ENCODE assay signal across 15 cellular contexts in genomic region chr5:109971968-109972367, GRCh38.
A peak's percentile ranks its signal among the peaks of the same experiment; 100 is the strongest.
DNase-seq lines count a peak whose midpoint lies in the region; ATAC-seq and TF ChIP-seq lines count a peak whose summit lies in the region.
"Had no signal": no experiment of that assay in that cellular context is flagged by ENCODE, and none has a peak within 500 bp of the region (broad histone marks: within the 10 kb centered on the region; RNA-seq: fewer than 3 reads in every experiment).

No MANE protein-coding gene starts in this region.

- no peak for TF ChIP-seq CTCF in activated CD8-positive, alpha-beta T cell treated with anti-CD3 and anti-CD28 coated beads for 36 hours (IDR thresholded peaks at IDR 0.05)

- DNase-seq in activated CD8-positive, alpha-beta T cell treated with anti-CD3 and anti-CD28 coated beads for 36 hours, result no peak
- no peak for DNase-seq in activated CD8-positive, alpha-beta T cell treated with anti-CD3 and anti-CD28 coated beads, Interleukin-2, amount 10 ng/mL, durations not matched to agents 7 days and 5 days
- DNase-seq in activated naive CD4-positive, alpha-beta T cell treated with anti-CD3 and anti-CD28 coated beads for 36 hours, result no peak
- DNase-seq in stimulated activated naive CD8-positive, alpha-beta T cell treated with anti-CD3 and anti-CD28 coated beads, Interleukin-15, Interleukin-2, amounts not matched to agents 100 U/mL and 50 U/mL, for 24 hours, result no peak
- DNase-seq in stimulated activated naive CD8-positive, alpha-beta T cell treated with anti-CD3 and anti-CD28 coated beads, Interleukin-15, amount 100 ng/mL, for 72 hours, result no peak
- no peak for DNase-seq in stimulated activated effector memory CD8-positive, alpha-beta T cell treated with anti-CD3 and anti-CD28 coated beads, Interleukin-12 subunit alpha, Interleukin-12 subunit beta, amount 100 ng/mL, for 72 hours (ENCODE audit: low spot score in 2 of 2)
- no peak for DNase-seq in stimulated activated CD4-positive, alpha-beta T cell treated with anti-CD3 and anti-CD28 coated beads, Interleukin-1b, Interleukin-23, amount 100 ng/mL, for 48 hours
- DNase-seq: C1 segment of cervical spinal cord; Caco-2; CD4-positive, alpha-beta memory T cell; DMS153; DND-41; GOT3; HFFc6 had no signal

- H3K27me3 Mint-ChIP-seq in activated CD8-positive, alpha-beta T cell treated with anti-CD3 and anti-CD28 coated beads for 36 hours, result no peaks in the 10 kb centered on the region
- H3K27me3 Mint-ChIP-seq in activated CD8-positive, alpha-beta T cell treated with anti-CD3 and anti-CD28 coated beads, Interleukin-2, amount 10 ng/mL, durations not matched to agents 7 days and 5 days (ENCODE audit: low read depth), result no peaks in the 10 kb centered on the region
- H3K27me3 Mint-ChIP-seq in activated naive CD4-positive, alpha-beta T cell treated with anti-CD3 and anti-CD28 coated beads, Interleukin-2, amount 50 U/mL, for 24 hours, result no peaks in the 10 kb centered on the region
- no peaks in the 10 kb centered on the region for H3K27me3 Mint-ChIP-seq in activated naive CD4-positive, alpha-beta T cell treated with anti-CD3 and anti-CD28 coated beads for 36 hours (ENCODE audit: low read depth)
- H3K27me3 Mint-ChIP-seq in stimulated activated naive CD8-positive, alpha-beta T cell treated with anti-CD3 and anti-CD28 coated beads, Interleukin-15, amount 100 ng/mL, for 72 hours, result no peaks in the 10 kb centered on the region
- H3K27me3 Mint-ChIP-seq: CD4-positive, alpha-beta memory T cell had no signal

- no peaks in the 10 kb centered on the region for H3K9me3 Mint-ChIP-seq in activated CD8-positive, alpha-beta T cell treated with anti-CD3 and anti-CD28 coated beads for 36 hours
- H3K9me3 Mint-ChIP-seq in activated CD8-positive, alpha-beta T cell treated with anti-CD3 and anti-CD28 coated beads, Interleukin-2, amount 10 ng/mL, durations not matched to agents 7 days and 5 days (ENCODE audit: insufficient read depth), result no peaks in the 10 kb centered on the region
- H3K9me3 Mint-ChIP-seq in activated naive CD4-positive, alpha-beta T cell treated with anti-CD3 and anti-CD28 coated beads, Interleukin-2, amount 50 U/mL, for 24 hours, result no peaks in the 10 kb centered on the region
- no peaks in the 10 kb centered on the region for H3K9me3 Mint-ChIP-seq in activated naive CD4-positive, alpha-beta T cell treated with anti-CD3 and anti-CD28 coated beads for 36 hours
- H3K9me3 Mint-ChIP-seq in stimulated activated naive CD8-positive, alpha-beta T cell treated with anti-CD3 and anti-CD28 coated beads, Interleukin-15, amount 100 ng/mL, for 72 hours, result peaks cover 0 to 5% of the 10 kb centered on the region in 2 donors
- no peaks in the 10 kb centered on the region for H3K9me3 Mint-ChIP-seq in stimulated activated effector memory CD8-positive, alpha-beta T cell treated with anti-CD3 and anti-CD28 coated beads, Interleukin-12 subunit alpha, Interleukin-12 subunit beta, amount 100 ng/mL, for 72 hours
- H3K9me3 Mint-ChIP-seq: HFFc6 had no signal

- no peaks in the 10 kb centered on the region for H3K36me3 Mint-ChIP-seq in activated CD8-positive, alpha-beta T cell treated with anti-CD3 and anti-CD28 coated beads for 36 hours (ENCODE audit: low read depth)
- H3K36me3 Mint-ChIP-seq in activated CD8-positive, alpha-beta T cell treated with anti-CD3 and anti-CD28 coated beads, Interleukin-2, amount 10 ng/mL, durations not matched to agents 7 days and 5 days (ENCODE audit: low read depth), result no peaks in the 10 kb centered on the region
- H3K36me3 Mint-ChIP-seq in activated naive CD4-positive, alpha-beta T cell treated with anti-CD3 and anti-CD28 coated beads, Interleukin-2, amount 50 U/mL, for 24 hours, result no peaks in the 10 kb centered on the region
- no peaks in the 10 kb centered on the region for H3K36me3 Mint-ChIP-seq in activated naive CD4-positive, alpha-beta T cell treated with anti-CD3 and anti-CD28 coated beads for 36 hours (ENCODE audit: low read depth)
- no peaks in the 10 kb centered on the region for H3K36me3 Mint-ChIP-seq in stimulated activated effector memory CD8-positive, alpha-beta T cell treated with anti-CD3 and anti-CD28 coated beads, Interleukin-12 subunit alpha, Interleukin-12 subunit beta, amount 100 ng/mL, for 72 hours
- H3K36me3 Mint-ChIP-seq: CD4-positive, alpha-beta memory T cell had no signal

- ATAC-seq in activated CD8-positive, alpha-beta T cell treated with anti-CD3 and anti-CD28 coated beads for 36 hours, result peak; percentile 72
- ATAC-seq in activated CD8-positive, alpha-beta T cell treated with anti-CD3 and anti-CD28 coated beads, Interleukin-2, amount 10 ng/mL, durations not matched to agents 7 days and 5 days, result no peak
- ATAC-seq in stimulated activated naive CD8-positive, alpha-beta T cell treated with anti-CD3 and anti-CD28 coated beads, Interleukin-15, Interleukin-2, amounts not matched to agents 100 U/mL and 50 U/mL, for 24 hours, result peak; percentile 76
- ATAC-seq in stimulated activated naive CD8-positive, alpha-beta T cell treated with anti-CD3 and anti-CD28 coated beads, Interleukin-15, amount 100 ng/mL, for 72 hours, result no peak
- ATAC-seq in stimulated activated effector memory CD8-positive, alpha-beta T cell treated with anti-CD3 and anti-CD28 coated beads, Interleukin-12 subunit alpha, Interleukin-12 subunit beta, amount 100 ng/mL, for 72 hours, result peak; percentile 87

- H3K27ac Mint-ChIP-seq in activated CD8-positive, alpha-beta T cell treated with anti-CD3 and anti-CD28 coated beads for 36 hours, result no peak overlapping the region
- H3K27ac Mint-ChIP-seq in activated CD8-positive, alpha-beta T cell treated with anti-CD3 and anti-CD28 coated beads, Interleukin-2, amount 10 ng/mL, durations not matched to agents 7 days and 5 days, result no peak overlapping the region
- H3K27ac Mint-ChIP-seq in activated naive CD4-positive, alpha-beta T cell treated with anti-CD3 and anti-CD28 coated beads, Interleukin-2, amount 50 U/mL, for 24 hours, result peak overlapping the region; percentile 56
- H3K27ac Mint-ChIP-seq in activated naive CD4-positive, alpha-beta T cell treated with anti-CD3 and anti-CD28 coated beads for 36 hours, result no peak overlapping the region
- no peak overlapping the region for H3K27ac Mint-ChIP-seq in stimulated activated naive CD8-positive, alpha-beta T cell treated with anti-CD3 and anti-CD28 coated beads, Interleukin-15, amount 100 ng/mL, for 72 hours
- H3K27ac Mint-ChIP-seq in stimulated activated effector memory CD8-positive, alpha-beta T cell treated with anti-CD3 and anti-CD28 coated beads, Interleukin-12 subunit alpha, Interleukin-12 subunit beta, amount 100 ng/mL, for 72 hours, result no peak overlapping the region
- H3K27ac Mint-ChIP-seq: HFFc6 had no signal

- peaks cover 12% of the 10 kb centered on the region for H3K4me1 Mint-ChIP-seq in activated CD8-positive, alpha-beta T cell treated with anti-CD3 and anti-CD28 coated beads for 36 hours (ENCODE audit: low read depth)
- no peaks in the 10 kb centered on the region for H3K4me1 Mint-ChIP-seq in activated CD8-positive, alpha-beta T cell treated with anti-CD3 and anti-CD28 coated beads, Interleukin-2, amount 10 ng/mL, durations not matched to agents 7 days and 5 days (ENCODE audit: low read depth)
- H3K4me1 Mint-ChIP-seq in activated naive CD4-positive, alpha-beta T cell treated with anti-CD3 and anti-CD28 coated beads, Interleukin-2, amount 50 U/mL, for 24 hours, result peaks cover 27% of the 10 kb centered on the region
- peaks cover 17% of the 10 kb centered on the region for H3K4me1 Mint-ChIP-seq in activated naive CD4-positive, alpha-beta T cell treated with anti-CD3 and anti-CD28 coated beads for 36 hours (ENCODE audit: low read depth)
- H3K4me1 Mint-ChIP-seq in stimulated activated naive CD8-positive, alpha-beta T cell treated with anti-CD3 and anti-CD28 coated beads, Interleukin-15, amount 100 ng/mL, for 72 hours, result peaks cover 19% of the 10 kb centered on the region
- no peaks in the 10 kb centered on the region for H3K4me1 Mint-ChIP-seq in stimulated activated effector memory CD8-positive, alpha-beta T cell treated with anti-CD3 and anti-CD28 coated beads, Interleukin-12 subunit alpha, Interleukin-12 subunit beta, amount 100 ng/mL, for 72 hours

- POLR2A ChIA-PET in activated CD8-positive, alpha-beta T cell treated with anti-CD3 and anti-CD28 coated beads for 36 hours (lab: Charles Lee), result no interaction called here
- POLR2A ChIA-PET in activated CD8-positive, alpha-beta T cell treated with anti-CD3 and anti-CD28 coated beads, Interleukin-2, amount 10 ng/mL, durations not matched to agents 7 days and 5 days (lab: Charles Lee), result no interaction called here

- intact Hi-C loops in activated CD8-positive, alpha-beta T cell treated with anti-CD3 and anti-CD28 coated beads for 36 hours (cut with micrococcal nuclease), result no loop called here
- intact Hi-C loops in activated naive CD4-positive, alpha-beta T cell treated with anti-CD3 and anti-CD28 coated beads for 36 hours (cut with micrococcal nuclease), result no loop called here

- CTCF ChIA-PET in activated CD8-positive, alpha-beta T cell treated with anti-CD3 and anti-CD28 coated beads for 36 hours (lab: Charles Lee), result no interaction called here
- CTCF ChIA-PET in activated CD8-positive, alpha-beta T cell treated with anti-CD3 and anti-CD28 coated beads, Interleukin-2, amount 10 ng/mL, durations not matched to agents 7 days and 5 days (lab: Charles Lee), result no interaction called here
- CTCF ChIA-PET in activated naive CD4-positive, alpha-beta T cell treated with anti-CD3 and anti-CD28 coated beads for 36 hours (lab: Charles Lee), result no interaction called here

- no peak overlapping the region for H3K4me3 Mint-ChIP-seq in activated CD8-positive, alpha-beta T cell treated with anti-CD3 and anti-CD28 coated beads for 36 hours
- no peak overlapping the region for H3K4me3 Mint-ChIP-seq in activated CD8-positive, alpha-beta T cell treated with anti-CD3 and anti-CD28 coated beads, Interleukin-2, amount 10 ng/mL, durations not matched to agents 7 days and 5 days
- H3K4me3 Mint-ChIP-seq in activated naive CD4-positive, alpha-beta T cell treated with anti-CD3 and anti-CD28 coated beads, Interleukin-2, amount 50 U/mL, for 24 hours, result no peak overlapping the region
- H3K4me3 Mint-ChIP-seq in activated naive CD4-positive, alpha-beta T cell treated with anti-CD3 and anti-CD28 coated beads for 36 hours, result no peak overlapping the region
- H3K4me3 Mint-ChIP-seq in stimulated activated naive CD8-positive, alpha-beta T cell treated with anti-CD3 and anti-CD28 coated beads, Interleukin-15, amount 100 ng/mL, for 72 hours, result no peak overlapping the region
- H3K4me3 Mint-ChIP-seq in stimulated activated effector memory CD8-positive, alpha-beta T cell treated with anti-CD3 and anti-CD28 coated beads, Interleukin-12 subunit alpha, Interleukin-12 subunit beta, amount 100 ng/mL, for 72 hours, result no peak overlapping the region
- H3K4me3 Mint-ChIP-seq: CD4-positive, alpha-beta memory T cell; HFFc6 had no signal

Comparison
In these comparisons a context has a peak if more than half of its experiments do, and no peak if none do; other contexts are left out.
1. ATAC-seq: peak in activated CD8-positive, alpha-beta T cell treated with anti-CD3 and anti-CD28 coated beads for 36 hours (single experiment), stimulated activated naive CD8-positive, alpha-beta T cell treated with anti-CD3 and anti-CD28 coated beads, Interleukin-15, Interleukin-2, amounts not matched to agents 100 U/mL and 50 U/mL, for 24 hours (single experiment) and stimulated activated effector memory CD8-positive, alpha-beta T cell treated with anti-CD3 and anti-CD28 coated beads, Interleukin-12 subunit alpha, Interleukin-12 subunit beta, amount 100 ng/mL, for 72 hours (single experiment); none in activated CD8-positive, alpha-beta T cell treated with anti-CD3 and anti-CD28 coated beads, Interleukin-2, amount 10 ng/mL, durations not matched to agents 7 days and 5 days (single experiment) and stimulated activated naive CD8-positive, alpha-beta T cell treated with anti-CD3 and anti-CD28 coated beads, Interleukin-15, amount 100 ng/mL, for 72 hours (single experiment).